ENCODE assay signal across 9 cellular contexts in the genomic region with DNA sequence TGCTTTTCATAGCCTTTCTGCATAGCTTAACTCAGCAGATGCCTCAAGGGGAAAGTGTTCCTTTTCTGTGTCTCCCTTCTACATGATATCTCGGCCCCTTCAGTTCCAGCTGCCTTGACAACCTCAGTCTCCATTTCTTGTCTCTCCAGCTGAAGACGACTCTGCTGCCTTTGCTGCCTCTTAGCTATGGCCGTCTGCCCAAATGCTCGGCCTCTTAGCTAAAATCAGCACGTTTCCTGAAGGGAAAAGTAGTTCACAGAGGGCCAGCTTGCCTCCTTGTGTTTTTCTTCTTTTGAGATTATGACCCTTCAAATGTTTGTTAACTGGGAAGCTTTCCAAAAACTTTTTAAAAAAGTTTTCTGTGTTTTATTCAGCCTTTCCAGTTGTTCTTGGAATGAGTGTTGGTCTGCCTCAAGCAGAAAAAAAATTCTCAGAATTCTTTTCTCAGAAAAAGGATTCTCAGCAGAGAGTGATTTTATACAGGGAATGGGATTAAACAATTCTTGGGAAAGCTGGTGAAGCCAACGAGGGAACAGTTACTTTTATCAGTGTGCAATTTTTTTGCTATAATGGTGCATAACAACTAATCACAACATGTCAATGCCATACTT. TPM values are rescaled to one million over a fixed set of nuclear protein-coding genes. Genes with fewer than 3 reads are reported as not detected.
"Had no signal": no experiment of that assay in that cellular context is flagged by ENCODE, and none has a peak within 500 bp of the region (broad histone marks: within the 10 kb centered on the region; RNA-seq: fewer than 3 reads in every experiment).

No MANE protein-coding gene starts in this region.

RNA-seq across cellular contexts. Expression of gene GPRIN2, which starts 38.1 kb away (rescaled TPM):
- total RNA-seq: cardiac septum; dermis microvascular lymphatic vessel endothelial cell; gastrocnemius medialis; left ventricle myocardium inferior; lung microvascular endothelial cell; naive thymus-derived CD4-positive, alpha-beta T cell; posterior vena cava; pulmonary artery endothelial cell; subcutaneous adipose tissue had no signal
- polyA plus RNA-seq: naive thymus-derived CD4-positive, alpha-beta T cell had no signal
